In genomic region chr17:76758570-76758969, GRCh38 we compare ENCODE assay signal across 22 cellular contexts. TPM values are rescaled to one million over a fixed set of nuclear protein-coding genes. Genes with fewer than 3 reads are reported as not detected.
DNase-seq lines count a peak whose midpoint lies in the region; ATAC-seq, FAIRE-seq and TF ChIP-seq lines count a peak whose summit lies in the region.
"Had no signal": no experiment of that assay in that cellular context is flagged by ENCODE, and none has a peak within 500 bp of the region (broad histone marks: within the 10 kb centered on the region; RNA-seq: fewer than 3 reads in every experiment).

No MANE protein-coding gene starts in this region.

- DNase-seq in K562 (ENCODE audit: extremely low read depth in 1 of 4, low spot score in 3 of 4) (no peak), ACHN (no peak), right cardiac atrium (no peak), SKM-1 (lab: John Stamatoyannopoulos, UW; ENCODE audit: unreplicated experiment) (no peak)
- DNase-seq: 8988T; AML-193; CD4-positive, alpha-beta T cell; CD8-positive, alpha-beta T cell; DMS 273 treated with DMSO at 0.1 percent for 48 hours; DMS153; DMS53; DMS79; DND-41; EL; GDM1 had no signal

- H3K4me2 ChIP-seq in K562 (ENCODE audit: insufficient read depth, low read length): no peak overlapping the region
- H3K4me2 ChIP-seq: BLaER1 treated with 17β-estradiol and CSF1 and Interleukin-3, amounts not matched to agents 10 nM and 100 nM had no signal

- H4K20me1 ChIP-seq in K562 (replicated peaks; ENCODE audit: control insufficient read depth, insufficient read depth, low read length): no peaks in the 10 kb centered on the region
- H4K20me1 ChIP-seq: BLaER1 treated with 17β-estradiol and CSF1 and Interleukin-3, amounts not matched to agents 10 nM and 100 nM had no signal

- H3K9ac ChIP-seq in K562 (ENCODE audit: insufficient read depth in 1 of 2, low read depth in 2 of 2, low read length in 2 of 2): no peak overlapping the region
- H3K9ac ChIP-seq: BLaER1 treated with 17β-estradiol and CSF1 and Interleukin-3, amounts not matched to agents 10 nM and 100 nM had no signal

- no peak for TF ChIP-seq RAD21 in K562 (CRISPR knock-in tag; conservative IDR thresholded peaks at IDR 0.05 in 1 of 2, IDR thresholded peaks at IDR 0.05 in 1 of 2)

- TF ChIP-seq EP300 in K562 (IDR thresholded peaks at IDR 0.05; ENCODE audit: low read length): no peak

- H3K4me3 ChIP-seq in HEK293 (ENCODE audit: low read depth, low read length) (no peak overlapping the region), K562 (no peak overlapping the region), right cardiac atrium (ENCODE audit: low read length) (no peak overlapping the region)
- H3K4me3 ChIP-seq: BLaER1 treated with 17β-estradiol and CSF1 and Interleukin-3, amounts not matched to agents 10 nM and 100 nM; GM12878 had no signal

- intact Hi-C loops in K562 (cut with micrococcal nuclease) (no loop called here), right cardiac atrium (cut with DNase I) (no loop called here)

- TF ChIP-seq CTCF in HEK293 (tag by site-specific recombination; IDR thresholded peaks at IDR 0.05) (no peak), K562 (IDR thresholded peaks at IDR 0.05 in 2 of 3, conservative IDR thresholded peaks at IDR 0.05 in 1 of 3; ENCODE audit: insufficient read depth in 2 of 3, low read depth in 1 of 3, low read length in 3 of 3) (no peak)

- no peaks in the 10 kb centered on the region for H3K27me3 ChIP-seq in K562 (ENCODE audit: control insufficient read depth in 2 of 2, insufficient read depth in 2 of 2, low read length in 2 of 2)
- H3K27me3 ChIP-seq in right cardiac atrium (ENCODE audit: control insufficient read depth, insufficient read depth): no peaks in the 10 kb centered on the region
- H3K27me3 ChIP-seq: BLaER1 treated with 17β-estradiol and CSF1 and Interleukin-3, amounts not matched to agents 10 nM and 100 nM had no signal

- peaks cover 41% of the 10 kb centered on the region in 2 experiments for H3K36me3 ChIP-seq in HEK293 (ENCODE audit: control insufficient read depth in 2 of 2, insufficient read depth in 1 of 2, low read length in 2 of 2)
- H3K36me3 ChIP-seq in K562 (ENCODE audit: control insufficient read depth, insufficient read depth, low read length): peaks cover 22% of the 10 kb centered on the region; the same call in 2 of the 3 replicates

- WGBS in K562 (ENCODE audit: insufficient coverage, low coverage, missing lambda C conversion rate): 81% methylated on average over 3 of the region's 3 CpGs
- WGBS in right cardiac atrium: 95% methylated on average over 3 of the region's 3 CpGs

- H3K27ac ChIP-seq in HEK293 (ENCODE audit: extremely low read depth, low read depth, low read length) (no peak overlapping the region), K562 (ENCODE audit: extremely low read depth, low read depth, low read length) (no peak overlapping the region), right cardiac atrium (ENCODE audit: low read length) (no peak overlapping the region)
- H3K27ac ChIP-seq: BLaER1 treated with 17β-estradiol and CSF1 and Interleukin-3, amounts not matched to agents 10 nM and 100 nM; C4-2B had no signal

- TSS peak; percentile 16 for BruUV-seq in K562 (replicated peaks; lab: Mats Ljungman, UMichigan)

- in situ Hi-C loops in K562 (cut with MboI) (no loop called here), ACHN (cut with HindIII; ENCODE audit: low pct_ligation_motif_present, low pct_unique_long_range_greater_than_20kb, low sequenced_read_pairs) (no loop called here)

- no peaks in the 10 kb centered on the region for H3K79me2 ChIP-seq in K562 (ENCODE audit: control insufficient read depth, insufficient read depth, low read length)

- no peak overlapping the region for H2AFZ ChIP-seq in K562 (ENCODE audit: low read depth, low read length)

- no peaks in the 10 kb centered on the region for H3K4me1 ChIP-seq in HEK293 (ENCODE audit: control insufficient read depth, insufficient read depth, low read length)
- no peaks in the 10 kb centered on the region for H3K4me1 ChIP-seq in K562 (replicated peaks in 1 of 2; ENCODE audit: control insufficient read depth in 2 of 2, insufficient read depth in 2 of 2, low read length in 2 of 2)
- H3K4me1 ChIP-seq in right cardiac atrium (ENCODE audit: control insufficient read depth, insufficient read depth, low read length): no peaks in the 10 kb centered on the region

- POLR2A ChIA-PET in HEK293 (lab: Yijun Ruan, JAX): interaction anchor here (0.6 to 0.7 kb wide), 2 partner anchors 16 to 1797 kb away, joined by 3 to 7 read pairs; no protein-coding TSS in a partner anchor
- POLR2A ChIA-PET in K562 (lab: Yijun Ruan, JAX): interaction anchor here (0.6 to 1.6 kb wide), 4 partner anchors 9 to 26 kb away, joined by 4 to 6 read pairs (median 4); partner anchors contain the start of gene SRSF2

- FAIRE-seq in K562 (lab: Jason Lieb, UNC): no peak
- FAIRE-seq: A204.1, GM12878, GM12892, GM18507 had no signal

- no peaks in the 10 kb centered on the region for H3K9me3 ChIP-seq in HEK293 (ENCODE audit: control insufficient read depth, insufficient read depth, low read depth, low read length)
- H3K9me3 ChIP-seq in K562 (replicated peaks; ENCODE audit: control insufficient read depth, insufficient read depth, low read depth, low read length): no peaks in the 10 kb centered on the region
- no peaks in the 10 kb centered on the region for H3K9me3 ChIP-seq in right cardiac atrium (ENCODE audit: control insufficient read depth, low read length)

- CTCF ChIA-PET in HEK293 (lab: Yijun Ruan, JAX) (interaction anchor here (0.6 to 0.7 kb wide), 2 partner anchors 179 to 975 kb away, joined by 3 to 4 read pairs; no protein-coding TSS in a partner anchor), K562 (lab: Yijun Ruan, JAX; ENCODE audit: low intra/inter-chr PET ratio) (no interaction called here)

- TF ChIP-seq POLR2A in K562 (conservative IDR thresholded peaks at IDR 0.05): no peak

- no peak for ATAC-seq in K562
- no peak for ATAC-seq in right cardiac atrium
- ATAC-seq: CD8-positive, alpha-beta T cell; GM12878 had no signal

- no peaks in the 10 kb centered on the region for H3K9me1 ChIP-seq in K562 (ENCODE audit: control insufficient read depth, insufficient read depth, low read length)

RNA-seq across cellular contexts. Expression of gene MFSD11, which starts 20.7 kb away (rescaled TPM):
- 145 and 147 TPM in 2 replicates for total RNA-seq in K562 (2011; cell fraction: chromatin; rRNA removed; ENCODE audit: low replicate concordance)
- 84.1 and 87.6 TPM in 2 replicates for total RNA-seq in K562 (2011; cell fraction: nucleolus; rRNA removed)
- 125 and 138 TPM in 2 replicates for total RNA-seq in K562 (2011; cell fraction: nucleoplasm; rRNA removed)
- total RNA-seq in K562 (2014; rRNA removed) (15.5 and 25.6 TPM in 2 replicates), K562 (2014; rRNA removed; fragmentation: Illumina TruSeq; extraction: Trizol) (20.9 and 21.8 TPM in 2 replicates), K562 (2015; rRNA removed; fragmentation: Illumina TruSeq; extraction: Trizol) (21.6 and 24.1 TPM in 2 replicates), K562 (2021) (24.5 and 26.2 TPM in 2 replicates), right cardiac atrium (10 to 100 TPM; 23.6 to 40.2 (median 31.5) TPM)
- polyA plus RNA-seq in K562 (2011; rRNA removed) (23.7 and 24.4 TPM in 2 replicates), K562 (2014; fragmentation: Illumina TruSeq; extraction: Trizol) (15.0 and 17.9 TPM in 2 replicates), K562 (2014; fragmentation: Nextera tagmentation; extraction: Ambion mirVana) (10 to 100 TPM; 14.4 to 19.7 TPM), K562 (2014; rRNA removed) (19.9 and 22.8 TPM in 2 replicates), right cardiac atrium (16.2 TPM)
- 20.6 and 23.7 TPM in 2 replicates for polyA plus RNA-seq in K562 (2011; cell fraction: cytosol; rRNA removed)
- 57.8 and 68.3 TPM in 2 replicates for polyA plus RNA-seq in K562 (2011; cell fraction: nucleus; rRNA removed)
- 21.9 and 28.2 TPM in 2 replicates for polyA plus RNA-seq in K562 (2012)
- 30.5 and 35.7 TPM in 2 replicates for polyA minus RNA-seq in K562 (2011; rRNA and poly(A)+ RNA removed)
- polyA minus RNA-seq in K562 (2011; cell fraction: cytosol; rRNA and poly(A)+ RNA removed): 16.4 and 22.1 TPM in 2 replicates
- polyA minus RNA-seq in K562 (2011; cell fraction: nucleus; rRNA and poly(A)+ RNA removed): 30.6 and 40.5 TPM in 2 replicates

RNA-seq across cellular contexts. Expression of gene SRSF2, which starts 21.4 kb away (rescaled TPM):
- total RNA-seq in K562 (2011; cell fraction: chromatin; rRNA removed; ENCODE audit: low replicate concordance): 541 and 860 TPM in 2 replicates
- 738 and 811 TPM in 2 replicates for total RNA-seq in K562 (2011; cell fraction: nucleolus; rRNA removed)
- 625 and 722 TPM in 2 replicates for total RNA-seq in K562 (2011; cell fraction: nucleoplasm; rRNA removed)
- total RNA-seq in K562 (2014; rRNA removed): 583 and 1,185 TPM in 2 replicates
- total RNA-seq in K562 (2014; rRNA removed; fragmentation: Illumina TruSeq; extraction: Trizol): 261 and 276 TPM in 2 replicates
- 339 and 353 TPM in 2 replicates for total RNA-seq in K562 (2015; rRNA removed; fragmentation: Illumina TruSeq; extraction: Trizol)
- 499 and 569 TPM in 2 replicates for total RNA-seq in K562 (2021)
- polyA plus RNA-seq in K562 (2011; rRNA removed): 422 and 444 TPM in 2 replicates
- 268 and 523 TPM in 2 replicates for polyA plus RNA-seq in K562 (2011; cell fraction: cytosol; rRNA removed)
- polyA plus RNA-seq in K562 (2011; cell fraction: nucleus; rRNA removed): 1,783 and 2,637 TPM in 2 replicates
- polyA plus RNA-seq in K562 (2012): 310 and 372 TPM in 2 replicates
- polyA plus RNA-seq in K562 (2014; fragmentation: Illumina TruSeq; extraction: Trizol): 379 and 393 TPM in 2 replicates
- polyA plus RNA-seq in K562 (2014; fragmentation: Nextera tagmentation; extraction: Ambion mirVana): 100 to 1,000 TPM; 161 to 186 TPM
- polyA plus RNA-seq in K562 (2014; rRNA removed): 579 and 682 TPM in 2 replicates
- 180 and 185 TPM in 2 replicates for polyA minus RNA-seq in K562 (2011; rRNA and poly(A)+ RNA removed)
- 370 and 404 TPM in 2 replicates for polyA minus RNA-seq in K562 (2011; cell fraction: cytosol; rRNA and poly(A)+ RNA removed)
- polyA minus RNA-seq in K562 (2011; cell fraction: nucleus; rRNA and poly(A)+ RNA removed): 793 and 922 TPM in 2 replicates
- total RNA-seq in right cardiac atrium: 100 to 1,000 TPM in 1 of 4 donors, 10 to 100 TPM in 3; 79.0 to 113 (median 91.3) TPM
- 82.5 TPM for polyA plus RNA-seq in right cardiac atrium

RNA-seq across cellular contexts. Expression of gene METTL23, which starts 31.9 kb away (rescaled TPM):
- 39.2 and 44.3 TPM in 2 replicates for total RNA-seq in K562 (2011; cell fraction: chromatin; rRNA removed; ENCODE audit: low replicate concordance)
- total RNA-seq in K562 (2011; cell fraction: nucleolus; rRNA removed): 29.1 and 31.7 TPM in 2 replicates
- 28.7 and 31.7 TPM in 2 replicates for total RNA-seq in K562 (2011; cell fraction: nucleoplasm; rRNA removed)
- 29.4 and 32.9 TPM in 2 replicates for total RNA-seq in K562 (2014; rRNA removed)
- 37.3 and 47.0 TPM in 2 replicates for total RNA-seq in K562 (2014; rRNA removed; fragmentation: Illumina TruSeq; extraction: Trizol)
- 24.1 and 29.5 TPM in 2 replicates for total RNA-seq in K562 (2015; rRNA removed; fragmentation: Illumina TruSeq; extraction: Trizol)
- 36.5 TPM in 2 replicates for total RNA-seq in K562 (2021)
- 56.7 and 67.3 TPM in 2 replicates for polyA plus RNA-seq in K562 (2011; rRNA removed)
- polyA plus RNA-seq in K562 (2011; cell fraction: cytosol; rRNA removed): 40.2 and 42.2 TPM in 2 replicates
- 39.8 and 45.6 TPM in 2 replicates for polyA plus RNA-seq in K562 (2011; cell fraction: nucleus; rRNA removed)
- polyA plus RNA-seq in K562 (2012): 44.3 and 52.0 TPM in 2 replicates
- 41.6 and 44.1 TPM in 2 replicates for polyA plus RNA-seq in K562 (2014; fragmentation: Illumina TruSeq; extraction: Trizol)
- 10 to 100 TPM; 42.2 to 46.1 TPM for polyA plus RNA-seq in K562 (2014; fragmentation: Nextera tagmentation; extraction: Ambion mirVana)
- 46.6 and 58.5 TPM in 2 replicates for polyA plus RNA-seq in K562 (2014; rRNA removed)
- 29.0 and 31.8 TPM in 2 replicates for polyA minus RNA-seq in K562 (2011; rRNA and poly(A)+ RNA removed)
- 6.7 and 12.1 TPM in 2 replicates for polyA minus RNA-seq in K562 (2011; cell fraction: cytosol; rRNA and poly(A)+ RNA removed)
- 9.2 and 15.1 TPM in 2 replicates for polyA minus RNA-seq in K562 (2011; cell fraction: nucleus; rRNA and poly(A)+ RNA removed)
- total RNA-seq in right cardiac atrium: 10 to 100 TPM; 24.1 to 28.5 (median 25.6) TPM
- 32.5 TPM for polyA plus RNA-seq in right cardiac atrium

RNA-seq across cellular contexts. Expression of gene JMJD6, which starts 32.2 kb away (rescaled TPM):
- 39.0 and 102 TPM in 2 replicates for total RNA-seq in K562 (2011; cell fraction: chromatin; rRNA removed; ENCODE audit: low replicate concordance)
- 54.7 and 69.0 TPM in 2 replicates for total RNA-seq in K562 (2011; cell fraction: nucleolus; rRNA removed)
- total RNA-seq in K562 (2011; cell fraction: nucleoplasm; rRNA removed): 46.6 and 49.9 TPM in 2 replicates
- total RNA-seq in K562 (2014; rRNA removed): 40.2 and 40.7 TPM in 2 replicates
- 23.4 and 28.1 TPM in 2 replicates for total RNA-seq in K562 (2014; rRNA removed; fragmentation: Illumina TruSeq; extraction: Trizol)
- total RNA-seq in K562 (2015; rRNA removed; fragmentation: Illumina TruSeq; extraction: Trizol): 37.4 and 38.5 TPM in 2 replicates
- total RNA-seq in K562 (2021): 47.9 and 52.3 TPM in 2 replicates
- polyA plus RNA-seq in K562 (2011; rRNA removed): 22.2 and 30.9 TPM in 2 replicates
- 25.7 and 30.0 TPM in 2 replicates for polyA plus RNA-seq in K562 (2011; cell fraction: cytosol; rRNA removed)
- 83.8 and 88.4 TPM in 2 replicates for polyA plus RNA-seq in K562 (2011; cell fraction: nucleus; rRNA removed)
- polyA plus RNA-seq in K562 (2012): 50.5 and 52.4 TPM in 2 replicates
- 36.5 and 38.2 TPM in 2 replicates for polyA plus RNA-seq in K562 (2014; fragmentation: Illumina TruSeq; extraction: Trizol)
- polyA plus RNA-seq in K562 (2014; fragmentation: Nextera tagmentation; extraction: Ambion mirVana): 10 to 100 TPM in 1 of 2 experiments, 1 to 10 TPM in 1; 2.5 to 10.5 TPM
- polyA plus RNA-seq in K562 (2014; rRNA removed): 36.3 and 40.9 TPM in 2 replicates
- polyA minus RNA-seq in K562 (2011; rRNA and poly(A)+ RNA removed): 13.2 and 15.1 TPM in 2 replicates
- polyA minus RNA-seq in K562 (2011; cell fraction: cytosol; rRNA and poly(A)+ RNA removed): 17.1 and 17.9 TPM in 2 replicates
- polyA minus RNA-seq in K562 (2011; cell fraction: nucleus; rRNA and poly(A)+ RNA removed): 12.0 and 22.5 TPM in 2 replicates
- total RNA-seq in right cardiac atrium: 10 to 100 TPM; 44.7 to 58.8 (median 57.2) TPM
- 36.7 TPM for polyA plus RNA-seq in right cardiac atrium

RNA-seq across cellular contexts. Expression of gene MXRA7, which starts 47.8 kb away (rescaled TPM):
- 7.4 and 13.0 TPM in 2 replicates for total RNA-seq in K562 (2011; cell fraction: chromatin; rRNA removed; ENCODE audit: low replicate concordance)
- 13.7 and 15.5 TPM in 2 replicates for total RNA-seq in K562 (2011; cell fraction: nucleolus; rRNA removed)
- total RNA-seq in K562 (2011; cell fraction: nucleoplasm; rRNA removed): 17.9 and 28.3 TPM in 2 replicates
- total RNA-seq in K562 (2014; rRNA removed) (14.1 and 17.1 TPM in 2 replicates), K562 (2014; rRNA removed; fragmentation: Illumina TruSeq; extraction: Trizol) (17.8 and 18.9 TPM in 2 replicates), K562 (2015; rRNA removed; fragmentation: Illumina TruSeq; extraction: Trizol) (8.2 and 8.8 TPM in 2 replicates), K562 (2021) (12.8 and 14.3 TPM in 2 replicates), right cardiac atrium (100 to 1,000 TPM; 461 to 558 (median 512) TPM)
- polyA plus RNA-seq in K562 (2011; rRNA removed) (36.8 and 38.4 TPM in 2 replicates), K562 (2014; fragmentation: Illumina TruSeq; extraction: Trizol) (24.4 and 25.0 TPM in 2 replicates), K562 (2014; fragmentation: Nextera tagmentation; extraction: Ambion mirVana) (1 to 10 TPM; 2.6 to 3.2 TPM), K562 (2014; rRNA removed) (14.4 and 22.0 TPM in 2 replicates), right cardiac atrium (473 TPM)
- polyA plus RNA-seq in K562 (2011; cell fraction: cytosol; rRNA removed): 14.5 and 26.4 TPM in 2 replicates
- 17.3 and 17.5 TPM in 2 replicates for polyA plus RNA-seq in K562 (2011; cell fraction: nucleus; rRNA removed)
- 9.6 and 28.4 TPM in 2 replicates for polyA plus RNA-seq in K562 (2012)
- 15.4 and 21.1 TPM in 2 replicates for polyA minus RNA-seq in K562 (2011; rRNA and poly(A)+ RNA removed)
- polyA minus RNA-seq in K562 (2011; cell fraction: cytosol; rRNA and poly(A)+ RNA removed): 13.4 and 15.8 TPM in 2 replicates
- 1.6 and 4.3 TPM in 2 replicates for polyA minus RNA-seq in K562 (2011; cell fraction: nucleus; rRNA and poly(A)+ RNA removed)

Comparison
In these comparisons a context has a peak if more than half of its experiments do, and no peak if none do; other contexts are left out.
1. Of the 44 proteins assayed by ChIP-seq in both K562 and HEK293: peak only in K562: none; only in HEK293: ZNF133; in both: none; in neither: 43.